In genomic region chr10:79148452-79149344, GRCh38 we compare ENCODE assay signal across 8 cellular contexts.
A peak's percentile ranks its signal among the peaks of the same experiment; 100 is the strongest.
DNase-seq lines count a peak whose midpoint lies in the region; ATAC-seq and TF ChIP-seq lines count a peak whose summit lies in the region.

No MANE protein-coding gene starts in this region.

- intact Hi-C loops in body of pancreas (cut with DNase I): no loop called here
- intact Hi-C loops in stomach (cut with DNase I; ENCODE audit: low total_unique reads): no loop called here

- no peak overlapping the region for H3K4me3 ChIP-seq in body of pancreas
- H3K4me3 ChIP-seq in stomach: no peak overlapping the region

- peak overlapping the region; percentile 46 to 88 (median 80) for H3K27ac ChIP-seq in body of pancreas
- H3K27ac ChIP-seq in stomach: peak overlapping the region; percentile 80 to 91 (median 86)

- H3K4me1 ChIP-seq in body of pancreas (peaks cover 85% of the 10 kb centered on the region), stomach (peaks cover 99 to 100% (median 99%) of the 10 kb centered on the region in 4 donors)

- H3K9me3 ChIP-seq in body of pancreas (no peaks in the 10 kb centered on the region), stomach (no peaks in the 10 kb centered on the region)

- H3K36me3 ChIP-seq in body of pancreas (replicated peaks in 1 of 2; ENCODE audit: insufficient read depth in 1 of 2, low read depth in 2 of 2) (no peaks in the 10 kb centered on the region), stomach (peaks cover 0 to 20% (median 5%) of the 10 kb centered on the region in 4 donors)

- ATAC-seq in body of pancreas (no peak), GM21723 (IDR thresholded peaks at IDR 0.05; ENCODE audit: unreplicated experiment) (no peak), GM19463 (IDR thresholded peaks at IDR 0.05; ENCODE audit: unreplicated experiment) (no peak), GM21529 (IDR thresholded peaks at IDR 0.05; ENCODE audit: unreplicated experiment) (no peak), HG02642 (IDR thresholded peaks at IDR 0.05; ENCODE audit: poor library complexity, unreplicated experiment) (no peak)

- TF ChIP-seq EP300 in Ishikawa (IDR thresholded peaks at IDR 0.05; ENCODE audit: borderline replicate concordance) (no peak), stomach (IDR thresholded peaks at IDR 0.05) (no peak)

- WGBS in body of pancreas, 2 donors: 65 to 81% methylated on average over 6 to 16 of the region's 16 CpGs
- 36 to 51% (median 37%) methylated on average over 14 to 16 of the region's 16 CpGs for WGBS in stomach, 5 donors

- peak in 2 of 4 donors; percentile 36 to 74 for DNase-seq in body of pancreas
- DNase-seq in kidney tubule cell (ENCODE audit: low spot score): peak; percentile 47
- peak; percentile 74 for DNase-seq in stomach

- H3K27me3 ChIP-seq in body of pancreas (no peaks in the 10 kb centered on the region), stomach (no peaks in the 10 kb centered on the region)

- peak in 1 of 3 donors; percentile 34 for TF ChIP-seq POLR2A in body of pancreas (IDR thresholded peaks at IDR 0.05)
- no peak for TF ChIP-seq POLR2A in stomach (IDR thresholded peaks at IDR 0.05)

- TF ChIP-seq RAD21 in Ishikawa (IDR thresholded peaks at IDR 0.05; ENCODE audit: low read depth): no peak

- TF ChIP-seq CTCF in body of pancreas (IDR thresholded peaks at IDR 0.05) (no peak), stomach (IDR thresholded peaks at IDR 0.05) (no peak)

TF ChIP-seq in Ishikawa, 13 proteins besides CTCF, POLR2A, EP300 and RAD21:
- TF ChIP-seq CREB1 (IDR thresholded peaks at IDR 0.05; ENCODE audit: low read depth) (no peak), ZBTB7A (IDR thresholded peaks at IDR 0.05; ENCODE audit: low read depth) (peak; percentile 14; the same call in 1 of the 2 replicates), MAX (IDR thresholded peaks at IDR 0.05) (0 out of 2 replicates have a peak, but pooled peaks have one; percentile 7), REST (IDR thresholded peaks at IDR 0.05; ENCODE audit: low read depth) (no peak), TEAD4 (IDR thresholded peaks at IDR 0.05) (no peak), NFIC (IDR thresholded peaks at IDR 0.05) (0 out of 2 replicates have a peak, but pooled peaks have one; percentile 4)
